ENCODE assay signal across 20 cellular contexts in the genomic region with DNA sequence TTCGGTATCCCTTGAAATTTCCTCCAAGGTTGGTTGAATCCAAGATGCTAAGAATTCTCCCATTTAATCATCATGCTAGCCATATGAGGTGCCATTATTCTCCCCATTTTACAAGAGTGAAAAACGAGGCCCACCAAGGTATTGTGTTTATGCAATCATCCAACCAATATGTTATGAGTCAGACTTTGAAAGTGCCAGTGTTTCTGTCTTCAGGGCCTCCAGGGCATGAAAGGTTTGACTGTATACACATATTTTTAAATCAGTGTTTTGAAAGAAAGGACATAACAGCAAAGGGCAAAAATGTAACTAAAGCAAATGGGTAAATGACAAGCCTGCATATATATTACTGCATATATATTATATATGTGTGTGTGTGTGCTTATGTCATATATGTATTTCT.
"Had no signal": no experiment of that assay in that cellular context is flagged by ENCODE, and none has a peak within 500 bp of the region (broad histone marks: within the 10 kb centered on the region; RNA-seq: fewer than 3 reads in every experiment).

No MANE protein-coding gene starts in this region.

- H3K4me3 Mint-ChIP-seq: natural killer cell; neural progenitor cell; stimulated activated effector memory CD8-positive, alpha-beta T cell treated with anti-CD3 and anti-CD28 coated beads, Interleukin-12 subunit alpha, Interleukin-12 subunit beta, amount 100 ng/mL, for 72 hours had no signal

- DNase-seq: dermis blood vessel endothelial cell; heart right ventricle; hypothalamus; mucosa of descending colon; natural killer cell; occipital lobe; pancreas; retina; right lobe of liver; stimulated activated CD4-positive, alpha-beta T cell treated with anti-CD3 and anti-CD28 coated beads, Interleukin-4, amount 100 ng/mL, for 1 hour; stimulated activated CD8-positive, alpha-beta memory T cell treated with anti-CD3 and anti-CD28 coated beads, Interleukin-4, amount 100 ng/mL, for 48 hours; stimulated activated naive CD8-positive, alpha-beta T cell treated with anti-CD3 and anti-CD28 coated beads, Interleukin-15, Interleukin-2, amounts not matched to agents 100 U/mL and 50 U/mL, for 24 hours; thyroid gland; upper lobe of right lung had no signal

- H3K27ac Mint-ChIP-seq: natural killer cell; neural progenitor cell; stimulated activated effector memory CD8-positive, alpha-beta T cell treated with anti-CD3 and anti-CD28 coated beads, Interleukin-12 subunit alpha, Interleukin-12 subunit beta, amount 100 ng/mL, for 72 hours had no signal

- H3K4me3 ChIP-seq: heart right ventricle, mucosa of descending colon, neural progenitor cell, pancreas, prostate gland, right lobe of liver, suprapubic skin, thyroid gland, upper lobe of right lung, vagina had no signal

- ATAC-seq: heart right ventricle; left lobe of liver; mucosa of descending colon; natural killer cell; pancreas; right lobe of liver; stimulated activated effector memory CD8-positive, alpha-beta T cell treated with anti-CD3 and anti-CD28 coated beads, Interleukin-12 subunit alpha, Interleukin-12 subunit beta, amount 100 ng/mL, for 72 hours; stimulated activated naive CD8-positive, alpha-beta T cell treated with anti-CD3 and anti-CD28 coated beads, Interleukin-15, Interleukin-2, amounts not matched to agents 100 U/mL and 50 U/mL, for 24 hours; upper lobe of right lung had no signal

- H3K4me1 ChIP-seq: heart right ventricle, pancreas, prostate gland, right lobe of liver, suprapubic skin, thyroid gland, upper lobe of right lung, vagina had no signal

- H3K4me2 ChIP-seq: neural progenitor cell had no signal

- H3K9me3 ChIP-seq: mucosa of descending colon, pancreas, prostate gland, right lobe of liver, suprapubic skin, thyroid gland, upper lobe of right lung, vagina had no signal

- H3K36me3 Mint-ChIP-seq: natural killer cell; neural progenitor cell; stimulated activated effector memory CD8-positive, alpha-beta T cell treated with anti-CD3 and anti-CD28 coated beads, Interleukin-12 subunit alpha, Interleukin-12 subunit beta, amount 100 ng/mL, for 72 hours had no signal

- H3K36me3 ChIP-seq: heart right ventricle, neural progenitor cell, pancreas, prostate gland, right lobe of liver, suprapubic skin, thyroid gland, upper lobe of right lung, vagina had no signal

- H2AFZ ChIP-seq: neural progenitor cell had no signal

- H3K9me3 Mint-ChIP-seq: neural progenitor cell had no signal

- H3K27me3 ChIP-seq: heart right ventricle, neural progenitor cell, pancreas, right lobe of liver, suprapubic skin, thyroid gland, upper lobe of right lung, vagina had no signal

- H3K4me1 Mint-ChIP-seq: natural killer cell; neural progenitor cell; stimulated activated effector memory CD8-positive, alpha-beta T cell treated with anti-CD3 and anti-CD28 coated beads, Interleukin-12 subunit alpha, Interleukin-12 subunit beta, amount 100 ng/mL, for 72 hours had no signal

- H3K27ac ChIP-seq: heart right ventricle, neural progenitor cell, pancreas, prostate gland, right lobe of liver, suprapubic skin, thyroid gland, upper lobe of right lung, vagina had no signal

- H3K9ac ChIP-seq: neural progenitor cell had no signal
